In genomic region chr16:72149676-72150464, GRCh38 we compare ENCODE assay signal across 1 cellular context.
A peak's percentile ranks its signal among the peaks of the same experiment; 100 is the strongest.
TF ChIP-seq lines count a peak whose summit lies in the region.

No MANE protein-coding gene starts in this region.

TF ChIP-seq in H1, 55 proteins besides CTCF, POLR2A, EP300 and RAD21:
- TF ChIP-seq ATF2 (IDR thresholded peaks at IDR 0.05; ENCODE audit: low read length) (no peak), CEBPB (IDR thresholded peaks at IDR 0.05; ENCODE audit: low read depth, low read length) (peak; percentile 92)
